In the genomic region with DNA sequence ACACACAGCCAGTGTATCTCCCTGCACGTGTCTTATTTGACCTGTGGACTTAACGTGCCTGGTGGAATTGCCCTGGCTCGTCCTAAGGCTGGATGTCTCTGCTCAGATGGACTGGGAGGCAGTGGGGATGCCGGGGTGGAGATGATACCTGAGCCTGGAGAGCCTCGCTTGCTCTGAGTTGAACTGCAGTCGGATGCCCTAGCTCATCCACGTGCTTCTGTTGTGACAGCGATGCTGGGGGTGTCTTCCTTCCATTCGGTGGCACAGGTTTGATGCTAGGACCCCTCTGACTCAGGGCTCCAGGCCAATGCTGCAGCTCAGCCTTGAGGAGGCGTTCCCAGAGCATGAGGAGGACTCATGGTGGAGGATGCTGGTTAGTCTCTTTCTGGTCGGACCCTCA, we compare ENCODE assay signal across 20 cellular contexts.
"Had no signal": no experiment of that assay in that cellular context is flagged by ENCODE, and none has a peak within 500 bp of the region (broad histone marks: within the 10 kb centered on the region; RNA-seq: fewer than 3 reads in every experiment).

No MANE protein-coding gene starts in this region.

- DNase-seq: Kasumi-1, MM.1S, NCI-H1092 treated with DMSO at 0.1 percent for 48 hours, NCI-H1436, NCI-H187, NCI-H2081 treated with DMSO at 0.1 percent for 48 hours, NCI-H2171, NCI-H226, NCI-H446, NCI-H524 treated with DMSO at 0.1 percent for 48 hours, NCI-H69, NCI-H774, Right ventricle myocardium superior, SIG-M5 had no signal

- ATAC-seq: HepG2, K562 had no signal

- H3K9ac ChIP-seq: KMS-11 had no signal

- H3K9me3 ChIP-seq: SJSA1 had no signal

- H3K27ac Mint-ChIP-seq: IgD-negative memory B cell had no signal

- H3K4me3 ChIP-seq: K562, SJSA1, SK-N-MC had no signal

- H3K36me3 ChIP-seq: SJSA1 had no signal

- H3K4me2 ChIP-seq: KMS-11 had no signal

- H3K27me3 Mint-ChIP-seq: IgD-negative memory B cell had no signal

- H3K27ac ChIP-seq: KMS-11, SJSA1, SK-N-MC had no signal

- H3K9me3 Mint-ChIP-seq: IgD-negative memory B cell had no signal

- H3K27me3 ChIP-seq: SJSA1 had no signal

- H3K4me3 Mint-ChIP-seq: IgD-negative memory B cell had no signal
